ENCODE assay signal across 10 cellular contexts in genomic region chr9:127936347-127936852, GRCh38. TPM values are rescaled to one million over a fixed set of nuclear protein-coding genes. Genes with fewer than 3 reads are reported as not detected.
DNase-seq lines count a peak whose midpoint lies in the region; ATAC-seq lines count a peak whose summit lies in the region.
"Had no signal": no experiment of that assay in that cellular context is flagged by ENCODE, and none has a peak within 500 bp of the region (broad histone marks: within the 10 kb centered on the region; RNA-seq: fewer than 3 reads in every experiment).

No MANE protein-coding gene starts in this region.

- H3K27me3 Mint-ChIP-seq in stimulated activated naive CD8-positive, alpha-beta T cell treated with anti-CD3 and anti-CD28 coated beads, Interleukin-15, Interleukin-2, amounts not matched to agents 100 ng/mL and 50 ng/mL, for 24 hours = no peaks in the 10 kb centered on the region
- H3K27me3 Mint-ChIP-seq in activated naive CD8-positive, alpha-beta T cell treated with anti-CD3 and anti-CD28 coated beads for 36 hours = peaks cover 4% of the 10 kb centered on the region
- no peaks in the 10 kb centered on the region for H3K27me3 Mint-ChIP-seq in memory B cell

- peaks cover 16% of the 10 kb centered on the region for H3K36me3 Mint-ChIP-seq in stimulated activated naive CD8-positive, alpha-beta T cell treated with anti-CD3 and anti-CD28 coated beads, Interleukin-15, Interleukin-2, amounts not matched to agents 100 ng/mL and 50 ng/mL, for 24 hours (ENCODE audit: low read depth)
- peaks cover 22% of the 10 kb centered on the region for H3K36me3 Mint-ChIP-seq in activated naive CD8-positive, alpha-beta T cell treated with anti-CD3 and anti-CD28 coated beads for 36 hours
- H3K36me3 Mint-ChIP-seq in memory B cell = peaks cover 9% of the 10 kb centered on the region

- no peak overlapping the region for H3K4me3 ChIP-seq in H7 (ENCODE audit: insufficient read depth, low read depth, low read length)

- DNase-seq in stimulated activated naive CD8-positive, alpha-beta T cell treated with anti-CD3 and anti-CD28 coated beads, Interleukin-15, Interleukin-2, amounts not matched to agents 100 U/mL and 50 U/mL, for 24 hours = no peak
- DNase-seq in activated naive CD8-positive, alpha-beta T cell treated with anti-CD3 and anti-CD28 coated beads for 36 hours = no peak
- no peak for DNase-seq in memory B cell (ENCODE audit: low spot score in 2 of 2)
- DNase-seq in mucosa of gallbladder (ENCODE audit: low spot score) = no peak
- DNase-seq in H7 = no peak
- no peak for DNase-seq in NCI-H1930 (lab: John Stamatoyannopoulos, UW)
- DNase-seq in iPS-NIHi11 (ENCODE audit: low spot score) = no peak
- DNase-seq: hippocampal formation, NCI-H1105 had no signal

- no peaks in the 10 kb centered on the region for H3K27me3 ChIP-seq in H7 (ENCODE audit: control insufficient read depth, insufficient read depth, low read length)

- ATAC-seq in stimulated activated naive CD8-positive, alpha-beta T cell treated with anti-CD3 and anti-CD28 coated beads, Interleukin-15, Interleukin-2, amounts not matched to agents 100 U/mL and 50 U/mL, for 24 hours = no peak
- no peak for ATAC-seq in memory B cell (ENCODE audit: low read depth)

- H3K4me1 Mint-ChIP-seq in stimulated activated naive CD8-positive, alpha-beta T cell treated with anti-CD3 and anti-CD28 coated beads, Interleukin-15, Interleukin-2, amounts not matched to agents 100 ng/mL and 50 ng/mL, for 24 hours (ENCODE audit: low read depth) = peaks cover 43% of the 10 kb centered on the region
- H3K4me1 Mint-ChIP-seq in activated naive CD8-positive, alpha-beta T cell treated with anti-CD3 and anti-CD28 coated beads for 36 hours = peaks cover 25% of the 10 kb centered on the region
- H3K4me1 Mint-ChIP-seq in memory B cell = peaks cover 36% of the 10 kb centered on the region

- peaks cover 9% of the 10 kb centered on the region for H3K36me3 ChIP-seq in H7 (replicated peaks; ENCODE audit: control insufficient read depth, insufficient read depth, low read length)

- no peaks in the 10 kb centered on the region for H3K9me3 Mint-ChIP-seq in stimulated activated naive CD8-positive, alpha-beta T cell treated with anti-CD3 and anti-CD28 coated beads, Interleukin-15, Interleukin-2, amounts not matched to agents 100 ng/mL and 50 ng/mL, for 24 hours
- no peaks in the 10 kb centered on the region for H3K9me3 Mint-ChIP-seq in activated naive CD8-positive, alpha-beta T cell treated with anti-CD3 and anti-CD28 coated beads for 36 hours
- H3K9me3 Mint-ChIP-seq in memory B cell = no peaks in the 10 kb centered on the region

- peak overlapping the region; percentile 87 for H3K27ac Mint-ChIP-seq in stimulated activated naive CD8-positive, alpha-beta T cell treated with anti-CD3 and anti-CD28 coated beads, Interleukin-15, Interleukin-2, amounts not matched to agents 100 ng/mL and 50 ng/mL, for 24 hours
- peak overlapping the region; percentile 94 for H3K27ac Mint-ChIP-seq in activated naive CD8-positive, alpha-beta T cell treated with anti-CD3 and anti-CD28 coated beads for 36 hours
- H3K27ac Mint-ChIP-seq in memory B cell = no peak overlapping the region

- peak overlapping the region; percentile 92 for H3K4me3 Mint-ChIP-seq in stimulated activated naive CD8-positive, alpha-beta T cell treated with anti-CD3 and anti-CD28 coated beads, Interleukin-15, Interleukin-2, amounts not matched to agents 100 ng/mL and 50 ng/mL, for 24 hours
- peak overlapping the region; percentile 95 for H3K4me3 Mint-ChIP-seq in activated naive CD8-positive, alpha-beta T cell treated with anti-CD3 and anti-CD28 coated beads for 36 hours
- peak overlapping the region; percentile 59 for H3K4me3 Mint-ChIP-seq in memory B cell

RNA-seq across cellular contexts. Expression of gene DPM2, which starts 1.3 kb away (rescaled TPM):
- total RNA-seq in activated naive CD8-positive, alpha-beta T cell treated with anti-CD3 and anti-CD28 coated beads for 36 hours = 10 to 100 TPM; 55.4 to 57.6 TPM
- total RNA-seq in mucosa of gallbladder = 36.6 TPM
- 38.3 and 45.6 TPM in 2 replicates for total RNA-seq in H7 (2014; rRNA removed; shearing (Covaris generic))

RNA-seq across cellular contexts. Expression of gene PIP5KL1, which starts 5.8 kb away (rescaled TPM):
- total RNA-seq in activated naive CD8-positive, alpha-beta T cell treated with anti-CD3 and anti-CD28 coated beads for 36 hours = 1 to 10 TPM; 2.3 to 3.2 TPM
- total RNA-seq in mucosa of gallbladder = 4.9 TPM
- 0.94 and 3.4 TPM in 2 replicates for total RNA-seq in H7 (2014; rRNA removed; shearing (Covaris generic))

RNA-seq across cellular contexts. Expression of gene ST6GALNAC4, which starts 19.6 kb away (rescaled TPM):
- 10 to 100 TPM; 45.3 to 51.2 TPM for total RNA-seq in activated naive CD8-positive, alpha-beta T cell treated with anti-CD3 and anti-CD28 coated beads for 36 hours
- total RNA-seq in mucosa of gallbladder = 42.1 TPM
- total RNA-seq in H7 (2014; rRNA removed; shearing (Covaris generic)) = 18.5 and 24.6 TPM in 2 replicates

RNA-seq across cellular contexts. Expression of gene ST6GALNAC6, which starts 37.0 kb away (rescaled TPM):
- total RNA-seq in activated naive CD8-positive, alpha-beta T cell treated with anti-CD3 and anti-CD28 coated beads for 36 hours = 10 to 100 TPM; 44.5 to 45.1 TPM
- total RNA-seq in mucosa of gallbladder = 67.0 TPM
- total RNA-seq in H7 (2014; rRNA removed; shearing (Covaris generic)) = 30.6 and 37.4 TPM in 2 replicates

RNA-seq across cellular contexts. Expression of gene EEIG1, which starts 44.4 kb away (rescaled TPM):
- total RNA-seq in activated naive CD8-positive, alpha-beta T cell treated with anti-CD3 and anti-CD28 coated beads for 36 hours = 10 to 100 TPM; 77.2 to 83.8 TPM
- 220 TPM for total RNA-seq in mucosa of gallbladder
- 16.9 and 27.1 TPM in 2 replicates for total RNA-seq in H7 (2014; rRNA removed; shearing (Covaris generic))
